ENCODE assay signal across 8 cellular contexts in genomic region chr5:55172937-55173695, GRCh38. TPM values are rescaled to one million over a fixed set of nuclear protein-coding genes. Genes with fewer than 3 reads are reported as not detected.
DNase-seq lines count a peak whose midpoint lies in the region; ATAC-seq and TF ChIP-seq lines count a peak whose summit lies in the region.

Gene CDC20B, minus strand, starts transcription at chr5:55173177. Its CDS starts 177 bp downstream, at chr5:55173000.

- no peaks in the 10 kb centered on the region for H3K36me3 ChIP-seq in DOHH2 (ENCODE audit: control insufficient read depth, low read length)
- no peaks in the 10 kb centered on the region for H3K36me3 ChIP-seq in RWPE2 (ENCODE audit: low read depth)
- no peaks in the 10 kb centered on the region for H3K36me3 ChIP-seq in gastroesophageal sphincter
- no peaks in the 10 kb centered on the region for H3K36me3 ChIP-seq in osteoblast (ENCODE audit: insufficient read depth, low read length)
- H3K36me3 ChIP-seq in suprapubic skin, result no peaks in the 10 kb centered on the region

- whole genome bisulfite sequencing in gastroesophageal sphincter (ENCODE audit: low coverage in 1 of 2), 2 donors, result 2 to 4% methylated on average over 14 to 23 of the region's 69 CpGs
- 1% methylated on average over 40 of the region's 69 CpGs for WGBS in suprapubic skin

- H3K27me3 ChIP-seq in DOHH2 (ENCODE audit: control insufficient read depth, low read length), result peaks cover 63% of the 10 kb centered on the region
- no peaks in the 10 kb centered on the region for H3K27me3 ChIP-seq in RWPE2 (ENCODE audit: insufficient read depth, poor library complexity, severe bottlenecking)
- H3K27me3 ChIP-seq in gastroesophageal sphincter, result peaks cover 77% of the 10 kb centered on the region
- H3K27me3 ChIP-seq in osteoblast (ENCODE audit: insufficient read depth, low read length), result peaks cover 47% of the 10 kb centered on the region
- H3K27me3 ChIP-seq in suprapubic skin, result peaks cover 61% of the 10 kb centered on the region

- H3K4me1 ChIP-seq in DOHH2 (ENCODE audit: control insufficient read depth, low read length) (peaks cover 31% of the 10 kb centered on the region), RWPE2 (ENCODE audit: insufficient read depth, poor library complexity, severe bottlenecking) (peaks cover 11% of the 10 kb centered on the region), gastroesophageal sphincter (peaks cover 2 to 34% (median 20%) of the 10 kb centered on the region in 3 donors), osteoblast (ENCODE audit: insufficient read depth, low read length) (peaks cover 22% of the 10 kb centered on the region), suprapubic skin (peaks cover 32% of the 10 kb centered on the region)

- H3K27ac ChIP-seq in DOHH2 (ENCODE audit: low read depth, low read length) (no peak within 1 kb of the TSS), RWPE2 (ENCODE audit: poor library complexity, severe bottlenecking) (no peak within 1 kb of the TSS), gastroesophageal sphincter (no peak within 1 kb of the TSS), osteoblast (ENCODE audit: low read depth, low read length) (no peak within 1 kb of the TSS), suprapubic skin (no peak within 1 kb of the TSS)

- TF ChIP-seq EP300 in gastroesophageal sphincter (IDR thresholded peaks at IDR 0.05) (no peak), suprapubic skin (IDR thresholded peaks at IDR 0.05) (no peak)

- no peaks in the 10 kb centered on the region for H3K9me2 ChIP-seq in DOHH2 (replicated peaks; ENCODE audit: control insufficient read depth, low read length)

- peak; percentile 82 for ATAC-seq in GM21786 (IDR thresholded peaks at IDR 0.05; ENCODE audit: unreplicated experiment)
- peak; percentile 60 for ATAC-seq in RWPE2 (ENCODE audit: low read depth)
- ATAC-seq in gastroesophageal sphincter, result peak; percentile 91

- peak within 1 kb of the TSS; percentile 82 for H2AFZ ChIP-seq in osteoblast (ENCODE audit: low read length)

- H3F3A ChIP-seq in DOHH2 (ENCODE audit: control insufficient read depth, insufficient read depth), result no peaks in the 10 kb centered on the region

- TF ChIP-seq POLR2A in gastroesophageal sphincter (IDR thresholded peaks at IDR 0.05), result no peak
- TF ChIP-seq POLR2A in suprapubic skin (IDR thresholded peaks at IDR 0.05), result no peak

- TF ChIP-seq CTCF in DOHH2 (IDR thresholded peaks at IDR 0.05; ENCODE audit: low read depth, low read length, poor library complexity, severe bottlenecking) (no peak), RWPE2 (IDR thresholded peaks at IDR 0.05; ENCODE audit: poor library complexity, severe bottlenecking) (no peak), gastroesophageal sphincter (IDR thresholded peaks at IDR 0.05) (no peak), osteoblast (IDR thresholded peaks at IDR 0.05; ENCODE audit: extremely low read depth, low read depth, low read length) (no peak), suprapubic skin (IDR thresholded peaks at IDR 0.05) (no peak)

- H3K79me2 ChIP-seq in DOHH2 (ENCODE audit: control insufficient read depth, low read length) (no peaks in the 10 kb centered on the region), osteoblast (ENCODE audit: insufficient read depth, low read length) (no peaks in the 10 kb centered on the region)

- no peaks in the 10 kb centered on the region for H4K20me1 ChIP-seq in DOHH2 (ENCODE audit: control insufficient read depth, insufficient read depth, low read depth, low read length)
- no peaks in the 10 kb centered on the region for H4K20me1 ChIP-seq in osteoblast (ENCODE audit: insufficient read depth, low read length)

- DNase-seq in Jurkat, Clone E6-1 (ENCODE audit: low read depth, low spot score), result peak; percentile 41
- DNase-seq in RWPE2 (ENCODE audit: low spot score) (peak; percentile 69), osteoblast (ENCODE audit: insufficient read length, low spot score, missing footprints) (peak; percentile 99), suprapubic skin (ENCODE audit: low spot score in 2 of 2) (peak in 1 of 2 donors; percentile 68)
- peak; percentile 92 for DNase-seq in activated effector memory CD4-positive, alpha-beta T cell treated with anti-CD3 and anti-CD28 coated beads, Interleukin-2, amount 50 U/mL, for 16 hours

- H3K4me3 ChIP-seq in DOHH2 (ENCODE audit: low read length) (peak within 1 kb of the TSS; percentile 77), RWPE2 (ENCODE audit: severe bottlenecking) (peak within 1 kb of the TSS; percentile 42), gastroesophageal sphincter (peak within 1 kb of the TSS; percentile 36 to 48), osteoblast (ENCODE audit: insufficient read depth, low read length) (peak within 1 kb of the TSS; percentile 75), suprapubic skin (peak within 1 kb of the TSS; percentile 56)
- H3K4me3 ChIP-seq in Jurkat, Clone E6-1 (ENCODE audit: low read length), result peak within 1 kb of the TSS; percentile 56

- peak within 1 kb of the TSS; percentile 97 for H3K4me2 ChIP-seq in DOHH2 (ENCODE audit: low read length)
- H3K4me2 ChIP-seq in osteoblast (ENCODE audit: insufficient read depth, low read length), result peak within 1 kb of the TSS; percentile 90

- no peaks in the 10 kb centered on the region for H3K9me3 ChIP-seq in DOHH2 (ENCODE audit: control insufficient read depth, insufficient read depth, low read length)
- H3K9me3 ChIP-seq in RWPE2 (ENCODE audit: severe bottlenecking), result no peaks in the 10 kb centered on the region
- no peaks in the 10 kb centered on the region for H3K9me3 ChIP-seq in gastroesophageal sphincter
- no peaks in the 10 kb centered on the region for H3K9me3 ChIP-seq in osteoblast (ENCODE audit: low read depth, low read length)
- H3K9me3 ChIP-seq in suprapubic skin, result no peaks in the 10 kb centered on the region

RNA-seq across cellular contexts. Expression of gene CDC20B, which starts in this region (rescaled TPM):
- polyA plus RNA-seq in Jurkat, Clone E6-1 (2012; ENCODE audit: insufficient read depth, insufficient read length), result 0.39 TPM
- total RNA-seq in gastroesophageal sphincter, result not detected
- not detected in 2 replicates for total RNA-seq in osteoblast
- total RNA-seq in suprapubic skin, result not detected

Comparison
In these comparisons a context has a peak if more than half of its experiments do, and no peak if none do; other contexts are left out.
1. Peak in ATAC-seq and H3K4me3 ChIP-seq in gastroesophageal sphincter; RNA of the gene not detected or under 1 TPM.
2. Peak in DNase-seq, H3K4me3 ChIP-seq and H3K4me2 ChIP-seq in osteoblast; RNA of the gene not detected or under 1 TPM.